ENCODE assay signal across 16 cellular contexts in genomic region chr5:71695561-71695960, GRCh38. TPM values are rescaled to one million over a fixed set of nuclear protein-coding genes. Genes with fewer than 3 reads are reported as not detected.
DNase-seq lines count a peak whose midpoint lies in the region; ATAC-seq, FAIRE-seq and TF ChIP-seq lines count a peak whose summit lies in the region.
"Had no signal": no experiment of that assay in that cellular context is flagged by ENCODE, and none has a peak within 500 bp of the region (broad histone marks: within the 10 kb centered on the region; RNA-seq: fewer than 3 reads in every experiment).

No MANE protein-coding gene starts in this region.

- no peaks in the 10 kb centered on the region for H3K9me2 ChIP-seq in SK-N-SH

- H3K9ac ChIP-seq in SK-N-SH = no peak overlapping the region

- TF ChIP-seq CTCF in Caco-2 (IDR thresholded peaks at IDR 0.05; ENCODE audit: insufficient read depth in 1 of 2, low read depth in 1 of 2, low read length in 1 of 2, severe bottlenecking in 1 of 2, unreplicated experiment in 1 of 2) (no peak), fibroblast of the aortic adventitia (IDR thresholded peaks at IDR 0.05; ENCODE audit: insufficient read depth, low read length) (no peak), SK-N-SH (IDR thresholded peaks at IDR 0.05) (no peak), lower lobe of right lung (IDR thresholded peaks at IDR 0.05) (no peak)

- H3K36me3 Mint-ChIP-seq in Caco-2 (ENCODE audit: insufficient read depth, unreplicated experiment) = peaks cover 5% of the 10 kb centered on the region

- H3K27me3 ChIP-seq in Caco-2 (replicated peaks; ENCODE audit: control insufficient read depth, insufficient read depth, low read length) (no peaks in the 10 kb centered on the region), small intestine (ENCODE audit: control insufficient read depth in 2 of 2, insufficient read depth in 2 of 2, low read length in 2 of 2) (no peaks in the 10 kb centered on the region), SK-N-SH (ENCODE audit: insufficient read depth) (no peaks in the 10 kb centered on the region), lower lobe of right lung (ENCODE audit: low read depth) (no peaks in the 10 kb centered on the region)

- no peak overlapping the region for H3K4me2 ChIP-seq in SK-N-SH
- H3K4me2 ChIP-seq: PC-9 had no signal

- CTCF ChIA-PET in Caco-2 (lab: Charles Lee) = no interaction called here
- CTCF ChIA-PET in SK-N-SH (lab: Yijun Ruan, JAX) = interaction anchor here (1.1 kb wide), 1 partner anchor 29 kb away, joined by 3 read pairs; no protein-coding TSS in a partner anchor

- H4K20me1 ChIP-seq in SK-N-SH (ENCODE audit: insufficient read depth) = no peaks in the 10 kb centered on the region

- TF ChIP-seq EP300 in SK-N-SH (IDR thresholded peaks at IDR 0.05; ENCODE audit: borderline replicate concordance in 1 of 2, low read depth in 1 of 2, low read length in 1 of 2) = no peak

- H3K9me3 Mint-ChIP-seq in Caco-2 (ENCODE audit: unreplicated experiment) = no peaks in the 10 kb centered on the region

- H3K4me1 Mint-ChIP-seq in Caco-2 (ENCODE audit: low read depth, unreplicated experiment) = peaks cover 19% of the 10 kb centered on the region

- no peak for FAIRE-seq in small intestine (lab: Jason Lieb, UNC)
- FAIRE-seq: GM12891 had no signal

- H2AFZ ChIP-seq in SK-N-SH (ENCODE audit: low read depth) = no peak overlapping the region
- H2AFZ ChIP-seq: PC-9 had no signal

- no peaks in the 10 kb centered on the region for H3K9me3 ChIP-seq in Caco-2
- no peaks in the 10 kb centered on the region for H3K9me3 ChIP-seq in small intestine (ENCODE audit: control insufficient read depth, low read depth)
- no peaks in the 10 kb centered on the region for H3K9me3 ChIP-seq in SK-N-SH
- H3K9me3 ChIP-seq in lower lobe of right lung = no peaks in the 10 kb centered on the region

- H3K4me3 Mint-ChIP-seq in Caco-2 (ENCODE audit: unreplicated experiment) = peak overlapping the region; percentile 27
- H3K4me3 Mint-ChIP-seq: IgD-negative memory B cell had no signal

- no peak overlapping the region for H3K27ac Mint-ChIP-seq in Caco-2 (ENCODE audit: unreplicated experiment)
- H3K27ac Mint-ChIP-seq: IgD-negative memory B cell had no signal

- no peaks in the 10 kb centered on the region for H3K36me3 ChIP-seq in Caco-2 (ENCODE audit: control insufficient read depth, insufficient read depth, low read length)
- H3K36me3 ChIP-seq in small intestine (ENCODE audit: control insufficient read depth in 2 of 2, insufficient read depth in 2 of 2, low read length in 2 of 2) = no peaks in the 10 kb centered on the region
- no peaks in the 10 kb centered on the region for H3K36me3 ChIP-seq in SK-N-SH (replicated peaks in 1 of 2; ENCODE audit: control insufficient read depth in 1 of 2, insufficient read depth in 2 of 2, low read length in 1 of 2)
- H3K36me3 ChIP-seq in lower lobe of right lung = no peaks in the 10 kb centered on the region

- H3K27me3 Mint-ChIP-seq in Caco-2 (ENCODE audit: insufficient read depth, unreplicated experiment) = no peaks in the 10 kb centered on the region

- H3K27ac ChIP-seq in small intestine (ENCODE audit: low read depth in 1 of 2, low read length in 1 of 2) (no peak overlapping the region), SK-N-SH (ENCODE audit: low read depth in 2 of 2, low read length in 1 of 2) (no peak overlapping the region; a peak in 1 of 4 replicates), lower lobe of right lung (no peak overlapping the region)
- H3K27ac ChIP-seq: PC-9 had no signal

- BruUV-seq in Caco-2 (replicated peaks; lab: Mats Ljungman, UMichigan) = no TSS peak

- H3K4me1 ChIP-seq in Caco-2 (peaks cover 26% of the 10 kb centered on the region), small intestine (ENCODE audit: control insufficient read depth in 2 of 2, insufficient read depth in 1 of 2, low read depth in 1 of 2, low read length in 1 of 2) (no peaks in the 10 kb centered on the region), SK-N-SH (ENCODE audit: control insufficient read depth in 1 of 2, insufficient read depth in 2 of 2, low read depth in 1 of 2, low read length in 1 of 2) (peaks cover 0 to 8% of the 10 kb centered on the region in 2 experiments; a peak in 2 of 4 replicates), lower lobe of right lung (no peaks in the 10 kb centered on the region)

- POLR2A ChIA-PET in Caco-2 (lab: Charles Lee) = no interaction called here
- POLR2A ChIA-PET in SK-N-SH (lab: Yijun Ruan, JAX) = no interaction called here

- TF ChIP-seq RAD21 in SK-N-SH (IDR thresholded peaks at IDR 0.05; ENCODE audit: low read length) = no peak

- DNase-seq in Caco-2 (no peak), NCI-H69 (lab: John Stamatoyannopoulos, UW) (peak; percentile 25), fibroblast of the aortic adventitia (ENCODE audit: low read depth) (peak; percentile 1), small intestine (peak; percentile 2), SK-N-SH (no peak), lower lobe of right lung (no peak)
- DNase-seq: C1 segment of cervical spinal cord, HCEC 1CT, NCI-H1436, NCI-H2081 treated with DMSO at 0.1 percent for 48 hours, NCI-H345 had no signal

- no peak for ATAC-seq in HG03097 (IDR thresholded peaks at IDR 0.05; ENCODE audit: low FRiP score, unreplicated experiment)
- ATAC-seq in lower lobe of right lung = no peak

- intact Hi-C loops in Caco-2 (cut with micrococcal nuclease; ENCODE audit: unreplicated experiment) = no loop called here
- intact Hi-C loops in lower lobe of right lung (cut with DNase I) = no loop called here

- H3F3A ChIP-seq in SK-N-SH (replicated peaks; ENCODE audit: insufficient read depth) = no peaks in the 10 kb centered on the region

- H3K4me3 ChIP-seq in Caco-2 (ENCODE audit: low read depth, low read length) = no peak overlapping the region
- H3K4me3 ChIP-seq in fibroblast of the aortic adventitia (ENCODE audit: low read depth, low read length) = no peak overlapping the region
- H3K4me3 ChIP-seq in small intestine (ENCODE audit: low read depth in 1 of 2, low read length in 2 of 2) = no peak overlapping the region
- H3K4me3 ChIP-seq in SK-N-SH (ENCODE audit: low read depth in 2 of 2, low read length in 1 of 2) = no peak overlapping the region
- H3K4me3 ChIP-seq in lower lobe of right lung = no peak overlapping the region
- H3K4me3 ChIP-seq: PC-9 had no signal

- H3K79me2 ChIP-seq in SK-N-SH (ENCODE audit: insufficient read depth) = no peaks in the 10 kb centered on the region

TF ChIP-seq in SK-N-SH, 30 proteins besides CTCF, POLR2A, EP300 and RAD21:
- TF ChIP-seq IRF3 (IDR thresholded peaks at IDR 0.05; ENCODE audit: low read depth, low read length) = no peak
- TF ChIP-seq POLR2AphosphoS5 (IDR thresholded peaks at IDR 0.05; ENCODE audit: low read depth, low read length) = no peak
- no peak for TF ChIP-seq YY1 (IDR thresholded peaks at IDR 0.05; ENCODE audit: low read depth)
- no peak for TF ChIP-seq TEAD4 (IDR thresholded peaks at IDR 0.05; ENCODE audit: borderline replicate concordance, insufficient read depth)
- TF ChIP-seq MEF2A (IDR thresholded peaks at IDR 0.05; ENCODE audit: borderline replicate concordance, low read depth) = no peak
- TF ChIP-seq RCOR1 (IDR thresholded peaks at IDR 0.05; ENCODE audit: low read length) = no peak
- TF ChIP-seq SMC3 (IDR thresholded peaks at IDR 0.05; ENCODE audit: low read depth, low read length) = no peak
- TF ChIP-seq FOSL2 (IDR thresholded peaks at IDR 0.05; ENCODE audit: borderline replicate concordance, low read depth) = no peak
- no peak for TF ChIP-seq FOXJ3 (CRISPR knock-in tag; IDR thresholded peaks at IDR 0.05)
- no peak for TF ChIP-seq TAF1 (IDR thresholded peaks at IDR 0.05; ENCODE audit: borderline replicate concordance, low read depth, low read length)

RNA-seq across cellular contexts. Expression of gene CARTPT, which starts 23.5 kb away (rescaled TPM):
- total RNA-seq in Caco-2 (2022) (not detected in 2 replicates), fibroblast of the aortic adventitia (ENCODE audit: low replicate concordance) (not detected in 2 replicates), lower lobe of right lung (not detected)
- polyA plus RNA-seq in small intestine (1 to 10 TPM in 1 of 3 donors, not detected in 2; 1.4 TPM), SK-N-SH (2012; rRNA removed) (not detected in 2 replicates)
- not detected in 2 replicates for polyA plus RNA-seq in SK-N-SH (2012; cell fraction: cytosol; rRNA removed)
- polyA plus RNA-seq in SK-N-SH (2012; cell fraction: nucleus; rRNA removed) = not detected in 2 replicates
- total RNA-seq: PC-9, SK-MEL-5 had no signal
- polyA plus RNA-seq: IgD-negative memory B cell had no signal

Comparison
In these comparisons a context has a peak if more than half of its experiments do, and no peak if none do; other contexts are left out.
1. DNase-seq: peak in NCI-H69 (single experiment), fibroblast of the aortic adventitia (single experiment) and small intestine (single experiment); none in Caco-2 (0 of 2), SK-N-SH (single experiment) and lower lobe of right lung (single experiment).